ENCODE assay signal across 1 cellular context in the genomic region with DNA sequence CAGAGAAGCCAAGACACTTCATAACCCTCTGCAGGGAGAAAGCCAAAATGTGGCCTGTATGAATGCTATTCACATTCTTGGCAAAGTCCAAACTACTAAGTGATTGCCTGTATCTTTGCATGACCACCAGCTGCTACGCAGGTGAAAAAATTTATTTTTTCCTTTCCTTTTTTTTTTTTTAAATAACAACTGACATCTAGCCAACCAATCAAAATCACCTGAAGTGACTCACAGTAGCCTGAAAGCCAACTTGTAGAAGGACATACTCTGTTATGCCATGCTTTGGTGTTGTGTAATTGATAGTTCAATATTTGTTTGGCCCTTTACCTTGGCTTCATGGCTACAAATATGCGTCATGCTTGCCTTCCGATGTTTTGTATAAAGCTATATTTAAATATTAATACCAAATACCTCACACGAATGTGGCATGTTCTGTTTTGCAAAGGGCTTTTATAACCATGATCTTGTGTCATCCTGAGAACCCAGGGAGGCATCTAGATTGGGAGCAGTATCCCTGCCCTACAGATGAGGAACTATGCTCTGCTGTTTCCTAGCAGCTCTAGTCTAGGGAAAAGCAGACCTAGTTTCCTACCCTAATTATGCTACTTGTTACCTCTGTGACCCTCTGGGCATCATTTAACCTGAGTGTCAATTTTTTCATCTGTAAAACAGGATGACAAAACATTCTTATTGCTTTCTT.
TF ChIP-seq lines count a peak whose summit lies in the region.

No MANE protein-coding gene starts in this region.

TF ChIP-seq in HepG2, 621 proteins besides CTCF, POLR2A, EP300 and RAD21 (continued from another document and continues in another):
- TF ChIP-seq, protein P1, sequence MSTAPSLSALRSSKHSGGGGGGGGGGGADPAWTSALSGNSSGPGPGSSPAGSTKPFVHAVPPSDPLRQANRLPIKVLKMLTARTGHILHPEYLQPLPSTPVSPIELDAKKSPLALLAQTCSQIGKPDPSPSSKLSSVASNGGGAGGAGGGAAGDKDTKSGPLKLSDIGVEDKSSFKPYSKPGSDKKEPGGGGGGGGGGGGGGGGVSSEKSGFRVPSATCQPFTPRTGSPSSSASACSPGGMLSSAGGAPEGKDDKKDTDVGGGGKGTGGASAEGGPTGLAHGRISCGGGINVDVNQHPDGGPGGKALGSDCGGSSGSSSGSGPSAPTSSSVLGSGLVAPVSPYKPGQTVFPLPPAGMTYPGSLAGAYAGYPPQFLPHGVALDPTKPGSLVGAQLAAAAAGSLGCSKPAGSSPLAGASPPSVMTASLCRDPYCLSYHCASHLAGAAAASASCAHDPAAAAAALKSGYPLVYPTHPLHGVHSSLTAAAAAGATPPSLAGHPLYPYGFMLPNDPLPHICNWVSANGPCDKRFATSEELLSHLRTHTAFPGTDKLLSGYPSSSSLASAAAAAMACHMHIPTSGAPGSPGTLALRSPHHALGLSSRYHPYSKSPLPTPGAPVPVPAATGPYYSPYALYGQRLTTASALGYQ (CRISPR knock-in tag; IDR thresholded peaks at IDR 0.05) = no peak
- TF ChIP-seq, protein P2, sequence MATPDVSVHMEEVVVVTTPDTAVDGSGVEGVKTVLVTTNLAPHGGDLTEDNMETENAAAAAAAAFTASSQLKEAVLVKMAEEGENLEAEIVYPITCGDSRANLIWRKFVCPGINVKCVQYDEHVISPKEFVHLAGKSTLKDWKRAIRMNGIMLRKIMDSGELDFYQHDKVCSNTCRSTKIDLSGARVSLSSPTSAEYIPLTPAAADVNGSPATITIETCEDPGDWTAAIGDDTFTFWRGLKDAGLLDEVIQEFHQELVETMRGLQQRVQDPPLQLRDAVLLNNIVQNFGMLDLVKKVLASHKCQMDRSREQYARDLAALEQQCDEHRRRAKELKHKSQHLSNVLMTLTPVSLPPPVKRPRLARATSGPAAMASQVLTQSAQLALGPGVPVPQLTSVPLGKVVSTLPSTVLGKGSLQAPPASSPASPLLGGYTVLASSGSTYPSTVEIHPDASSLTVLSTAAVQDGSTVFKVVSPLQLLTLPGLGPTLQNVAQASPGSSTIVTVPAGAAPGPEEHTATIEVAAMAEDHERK (CRISPR knock-in tag; IDR thresholded peaks at IDR 0.05; ENCODE audit: low read depth) = no peak
- TF ChIP-seq SNAPC2 (CRISPR knock-in tag; IDR thresholded peaks at IDR 0.05) (no peak), ZFAT (CRISPR knock-in tag; conservative IDR thresholded peaks at IDR 0.05) (no peak), TEAD2 (CRISPR knock-in tag; IDR thresholded peaks at IDR 0.05) (no peak), ZNF556 (CRISPR knock-in tag; IDR thresholded peaks at IDR 0.05; ENCODE audit: borderline replicate concordance) (no peak), KDM4B (CRISPR knock-in tag; IDR thresholded peaks at IDR 0.05) (no peak), ZNF34 (CRISPR knock-in tag; IDR thresholded peaks at IDR 0.05; ENCODE audit: borderline replicate concordance) (no peak), ATF7-NPFF (CRISPR knock-in tag; IDR thresholded peaks at IDR 0.05; ENCODE audit: low read depth) (no peak), ZNF557 (CRISPR knock-in tag; IDR thresholded peaks at IDR 0.05) (no peak), SMARCE1 (IDR thresholded peaks at IDR 0.05; ENCODE audit: borderline replicate concordance) (no peak), JARID2 (CRISPR knock-in tag; IDR thresholded peaks at IDR 0.05; ENCODE audit: insufficient replicate concordance) (peak; percentile 60), ZSCAN22 (CRISPR knock-in tag; IDR thresholded peaks at IDR 0.05) (no peak), FLYWCH1 (CRISPR knock-in tag; IDR thresholded peaks at IDR 0.05) (no peak), KAT8 (CRISPR knock-in tag; IDR thresholded peaks at IDR 0.05) (no peak), RAD51 (IDR thresholded peaks at IDR 0.05; ENCODE audit: borderline replicate concordance) (no peak), KDM5B (CRISPR knock-in tag; IDR thresholded peaks at IDR 0.05; ENCODE audit: borderline replicate concordance) (no peak), TOE1 (CRISPR knock-in tag; IDR thresholded peaks at IDR 0.05) (no peak), GLI4 (CRISPR knock-in tag; IDR thresholded peaks at IDR 0.05; ENCODE audit: borderline replicate concordance) (no peak), ZMYM3 (CRISPR knock-in tag; IDR thresholded peaks at IDR 0.05) (no peak), NCOR1 (IDR thresholded peaks at IDR 0.05; ENCODE audit: borderline replicate concordance, low read length) (peak; percentile 68; the same call in 1 of the 2 replicates), SMC3 (IDR thresholded peaks at IDR 0.05; ENCODE audit: low read length) (no peak), TBX3 (IDR thresholded peaks at IDR 0.05; ENCODE audit: borderline replicate concordance) (no peak), ZNF282 (IDR thresholded peaks at IDR 0.05; ENCODE audit: partially characterized antibody) (no peak), KMT2B (CRISPR knock-in tag; IDR thresholded peaks at IDR 0.05) (no peak)
- TF ChIP-seq, protein P3, sequence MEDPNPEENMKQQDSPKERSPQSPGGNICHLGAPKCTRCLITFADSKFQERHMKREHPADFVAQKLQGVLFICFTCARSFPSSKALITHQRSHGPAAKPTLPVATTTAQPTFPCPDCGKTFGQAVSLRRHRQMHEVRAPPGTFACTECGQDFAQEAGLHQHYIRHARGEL (CRISPR knock-in tag; IDR thresholded peaks at IDR 0.05) = no peak
- TF ChIP-seq, protein P4, sequence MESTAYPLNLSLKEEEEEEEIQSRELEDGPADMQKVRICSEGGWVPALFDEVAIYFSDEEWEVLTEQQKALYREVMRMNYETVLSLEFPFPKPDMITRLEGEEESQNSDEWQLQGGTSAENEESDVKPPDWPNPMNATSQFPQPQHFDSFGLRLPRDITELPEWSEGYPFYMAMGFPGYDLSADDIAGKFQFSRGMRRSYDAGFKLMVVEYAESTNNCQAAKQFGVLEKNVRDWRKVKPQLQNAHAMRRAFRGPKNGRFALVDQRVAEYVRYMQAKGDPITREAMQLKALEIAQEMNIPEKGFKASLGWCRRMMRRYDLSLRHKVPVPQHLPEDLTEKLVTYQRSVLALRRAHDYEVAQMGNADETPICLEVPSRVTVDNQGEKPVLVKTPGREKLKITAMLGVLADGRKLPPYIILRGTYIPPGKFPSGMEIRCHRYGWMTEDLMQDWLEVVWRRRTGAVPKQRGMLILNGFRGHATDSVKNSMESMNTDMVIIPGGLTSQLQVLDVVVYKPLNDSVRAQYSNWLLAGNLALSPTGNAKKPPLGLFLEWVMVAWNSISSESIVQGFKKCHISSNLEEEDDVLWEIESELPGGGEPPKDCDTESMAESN (CRISPR knock-in tag; conservative IDR thresholded peaks at IDR 0.05) = no peak
- TF ChIP-seq, protein P5, sequence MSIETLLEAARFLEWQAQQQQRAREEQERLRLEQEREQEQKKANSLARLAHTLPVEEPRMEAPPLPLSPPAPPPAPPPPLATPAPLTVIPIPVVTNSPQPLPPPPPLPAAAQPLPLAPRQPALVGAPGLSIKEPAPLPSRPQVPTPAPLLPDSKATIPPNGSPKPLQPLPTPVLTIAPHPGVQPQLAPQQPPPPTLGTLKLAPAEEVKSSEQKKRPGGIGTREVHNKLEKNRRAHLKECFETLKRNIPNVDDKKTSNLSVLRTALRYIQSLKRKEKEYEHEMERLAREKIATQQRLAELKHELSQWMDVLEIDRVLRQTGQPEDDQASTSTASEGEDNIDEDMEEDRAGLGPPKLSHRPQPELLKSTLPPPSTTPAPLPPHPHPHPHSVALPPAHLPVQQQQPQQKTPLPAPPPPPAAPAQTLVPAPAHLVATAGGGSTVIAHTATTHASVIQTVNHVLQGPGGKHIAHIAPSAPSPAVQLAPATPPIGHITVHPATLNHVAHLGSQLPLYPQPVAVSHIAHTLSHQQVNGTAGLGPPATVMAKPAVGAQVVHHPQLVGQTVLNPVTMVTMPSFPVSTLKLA (IDR thresholded peaks at IDR 0.05) = peak; percentile 63
- TF ChIP-seq, protein P6, sequence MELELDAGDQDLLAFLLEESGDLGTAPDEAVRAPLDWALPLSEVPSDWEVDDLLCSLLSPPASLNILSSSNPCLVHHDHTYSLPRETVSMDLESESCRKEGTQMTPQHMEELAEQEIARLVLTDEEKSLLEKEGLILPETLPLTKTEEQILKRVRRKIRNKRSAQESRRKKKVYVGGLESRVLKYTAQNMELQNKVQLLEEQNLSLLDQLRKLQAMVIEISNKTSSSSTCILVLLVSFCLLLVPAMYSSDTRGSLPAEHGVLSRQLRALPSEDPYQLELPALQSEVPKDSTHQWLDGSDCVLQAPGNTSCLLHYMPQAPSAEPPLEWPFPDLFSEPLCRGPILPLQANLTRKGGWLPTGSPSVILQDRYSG (CRISPR knock-in tag; IDR thresholded peaks at IDR 0.05) = no peak
- TF ChIP-seq, protein P7, sequence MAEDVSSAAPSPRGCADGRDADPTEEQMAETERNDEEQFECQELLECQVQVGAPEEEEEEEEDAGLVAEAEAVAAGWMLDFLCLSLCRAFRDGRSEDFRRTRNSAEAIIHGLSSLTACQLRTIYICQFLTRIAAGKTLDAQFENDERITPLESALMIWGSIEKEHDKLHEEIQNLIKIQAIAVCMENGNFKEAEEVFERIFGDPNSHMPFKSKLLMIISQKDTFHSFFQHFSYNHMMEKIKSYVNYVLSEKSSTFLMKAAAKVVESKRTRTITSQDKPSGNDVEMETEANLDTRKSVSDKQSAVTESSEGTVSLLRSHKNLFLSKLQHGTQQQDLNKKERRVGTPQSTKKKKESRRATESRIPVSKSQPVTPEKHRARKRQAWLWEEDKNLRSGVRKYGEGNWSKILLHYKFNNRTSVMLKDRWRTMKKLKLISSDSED (CRISPR knock-in tag; IDR thresholded peaks at IDR 0.05) = no peak
- TF ChIP-seq, protein P8, sequence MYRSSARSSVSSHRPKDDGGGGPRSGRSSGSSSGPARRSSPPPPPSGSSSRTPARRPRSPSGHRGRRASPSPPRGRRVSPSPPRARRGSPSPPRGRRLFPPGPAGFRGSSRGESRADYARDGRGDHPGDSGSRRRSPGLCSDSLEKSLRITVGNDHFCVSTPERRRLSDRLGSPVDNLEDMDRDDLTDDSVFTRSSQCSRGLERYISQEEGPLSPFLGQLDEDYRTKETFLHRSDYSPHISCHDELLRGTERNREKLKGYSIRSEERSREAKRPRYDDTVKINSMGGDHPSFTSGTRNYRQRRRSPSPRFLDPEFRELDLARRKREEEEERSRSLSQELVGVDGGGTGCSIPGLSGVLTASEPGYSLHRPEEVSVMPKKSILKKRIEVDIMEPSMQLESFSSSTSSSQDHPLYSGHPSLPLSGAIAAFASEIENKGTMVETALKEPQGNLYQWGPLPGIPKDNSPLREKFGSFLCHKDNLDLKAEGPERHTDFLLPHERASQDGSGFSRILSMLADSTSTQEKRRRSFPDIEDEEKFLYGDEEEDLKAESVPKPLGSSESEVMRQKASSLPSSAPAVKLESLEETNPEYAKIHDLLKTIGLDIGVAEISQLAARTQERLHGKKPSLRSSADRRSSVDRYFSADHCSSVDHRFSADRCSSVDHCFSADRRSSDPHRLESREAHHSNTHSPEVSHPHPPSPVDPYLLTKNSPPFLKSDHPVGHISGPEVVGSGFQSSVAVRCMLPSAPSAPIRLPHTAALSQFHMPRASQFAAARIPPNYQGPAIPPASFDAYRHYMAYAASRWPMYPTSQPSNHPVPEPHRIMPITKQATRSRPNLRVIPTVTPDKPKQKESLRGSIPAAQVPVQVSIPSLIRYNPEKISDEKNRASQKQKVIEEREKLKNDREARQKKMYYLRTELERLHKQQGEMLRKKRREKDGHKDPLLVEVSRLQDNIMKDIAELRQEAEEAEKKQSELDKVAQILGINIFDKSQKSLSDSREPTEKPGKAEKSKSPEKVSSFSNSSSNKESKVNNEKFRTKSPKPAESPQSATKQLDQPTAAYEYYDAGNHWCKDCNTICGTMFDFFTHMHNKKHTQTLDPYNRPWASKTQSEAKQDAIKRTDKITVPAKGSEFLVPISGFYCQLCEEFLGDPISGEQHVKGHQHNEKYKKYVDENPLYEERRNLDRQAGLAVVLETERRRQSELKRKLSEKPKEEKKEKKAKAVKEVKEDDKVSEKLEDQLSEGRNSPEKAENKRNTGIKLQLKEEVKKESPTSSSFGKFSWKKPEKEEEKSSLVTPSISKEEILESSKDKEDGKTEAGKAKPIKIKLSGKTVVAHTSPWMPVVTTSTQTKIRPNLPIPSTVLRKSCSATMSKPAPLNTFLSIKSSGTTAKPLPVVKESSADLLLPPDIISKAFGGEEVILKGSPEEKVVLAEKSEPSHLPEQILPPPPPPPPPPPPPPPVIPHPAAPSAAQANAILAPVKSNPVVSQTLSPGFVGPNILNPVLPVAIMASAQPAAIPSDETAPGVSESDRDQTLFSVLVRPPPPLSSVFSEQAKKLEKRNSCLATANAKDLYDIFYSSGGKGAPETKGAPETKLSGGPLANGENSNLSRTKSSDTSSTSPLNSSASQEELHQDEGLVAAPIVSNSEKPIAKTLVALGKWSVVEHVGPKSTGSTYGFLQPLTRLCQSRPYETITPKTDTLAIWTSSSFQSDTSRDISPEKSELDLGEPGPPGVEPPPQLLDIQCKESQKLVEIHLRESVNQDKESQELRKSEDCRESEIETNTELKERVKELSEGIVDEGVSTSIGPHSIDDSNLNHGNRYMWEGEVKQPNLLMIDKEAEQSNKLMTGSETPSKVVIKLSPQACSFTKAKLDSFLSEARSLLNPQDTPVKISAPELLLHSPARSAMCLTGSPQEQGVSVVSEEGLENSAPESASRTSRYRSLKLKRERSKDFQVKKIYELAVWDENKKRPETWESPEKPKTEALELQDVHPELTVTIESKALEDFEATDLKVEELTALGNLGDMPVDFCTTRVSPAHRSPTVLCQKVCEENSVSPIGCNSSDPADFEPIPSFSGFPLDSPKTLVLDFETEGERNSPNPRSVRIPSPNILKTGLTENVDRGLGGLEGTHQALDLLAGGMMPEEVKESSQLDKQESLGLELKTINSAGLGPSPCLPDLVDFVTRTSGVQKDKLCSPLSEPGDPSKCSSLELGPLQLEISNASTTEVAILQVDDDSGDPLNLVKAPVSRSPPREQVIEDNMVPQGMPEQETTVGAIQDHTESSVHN (CRISPR knock-in tag; IDR thresholded peaks at IDR 0.05) = no peak
- TF ChIP-seq, protein P9, sequence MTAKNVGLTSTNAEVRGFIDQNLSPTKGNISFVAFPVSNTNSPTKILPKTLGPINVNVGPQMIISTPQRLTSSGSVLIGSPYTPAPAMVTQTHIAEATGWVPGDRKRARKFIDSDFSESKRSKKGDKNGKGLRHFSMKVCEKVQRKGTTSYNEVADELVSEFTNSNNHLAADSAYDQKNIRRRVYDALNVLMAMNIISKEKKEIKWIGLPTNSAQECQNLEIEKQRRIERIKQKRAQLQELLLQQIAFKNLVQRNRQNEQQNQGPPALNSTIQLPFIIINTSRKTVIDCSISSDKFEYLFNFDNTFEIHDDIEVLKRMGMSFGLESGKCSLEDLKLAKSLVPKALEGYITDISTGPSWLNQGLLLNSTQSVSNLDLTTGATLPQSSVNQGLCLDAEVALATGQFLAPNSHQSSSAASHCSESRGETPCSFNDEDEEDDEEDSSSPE (CRISPR knock-in tag; IDR thresholded peaks at IDR 0.05) = no peak
- TF ChIP-seq, protein P10, sequence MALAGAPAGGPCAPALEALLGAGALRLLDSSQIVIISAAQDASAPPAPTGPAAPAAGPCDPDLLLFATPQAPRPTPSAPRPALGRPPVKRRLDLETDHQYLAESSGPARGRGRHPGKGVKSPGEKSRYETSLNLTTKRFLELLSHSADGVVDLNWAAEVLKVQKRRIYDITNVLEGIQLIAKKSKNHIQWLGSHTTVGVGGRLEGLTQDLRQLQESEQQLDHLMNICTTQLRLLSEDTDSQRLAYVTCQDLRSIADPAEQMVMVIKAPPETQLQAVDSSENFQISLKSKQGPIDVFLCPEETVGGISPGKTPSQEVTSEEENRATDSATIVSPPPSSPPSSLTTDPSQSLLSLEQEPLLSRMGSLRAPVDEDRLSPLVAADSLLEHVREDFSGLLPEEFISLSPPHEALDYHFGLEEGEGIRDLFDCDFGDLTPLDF (CRISPR knock-in tag; IDR thresholded peaks at IDR 0.05) = no peak
- TF ChIP-seq, protein P11, sequence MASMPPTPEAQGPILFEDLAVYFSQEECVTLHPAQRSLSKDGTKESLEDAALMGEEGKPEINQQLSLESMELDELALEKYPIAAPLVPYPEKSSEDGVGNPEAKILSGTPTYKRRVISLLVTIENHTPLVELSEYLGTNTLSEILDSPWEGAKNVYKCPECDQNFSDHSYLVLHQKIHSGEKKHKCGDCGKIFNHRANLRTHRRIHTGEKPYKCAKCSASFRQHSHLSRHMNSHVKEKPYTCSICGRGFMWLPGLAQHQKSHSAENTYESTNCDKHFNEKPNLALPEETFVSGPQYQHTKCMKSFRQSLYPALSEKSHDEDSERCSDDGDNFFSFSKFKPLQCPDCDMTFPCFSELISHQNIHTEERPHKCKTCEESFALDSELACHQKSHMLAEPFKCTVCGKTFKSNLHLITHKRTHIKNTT (CRISPR knock-in tag; IDR thresholded peaks at IDR 0.05) = no peak
